In genomic region chr2:120344991-120345975, GRCh38 we compare ENCODE assay signal across 9 cellular contexts. TPM values are rescaled to one million over a fixed set of nuclear protein-coding genes. Genes with fewer than 3 reads are reported as not detected.
DNase-seq lines count a peak whose midpoint lies in the region; ATAC-seq and TF ChIP-seq lines count a peak whose summit lies in the region.
"Had no signal": no experiment of that assay in that cellular context is flagged by ENCODE, and none has a peak within 500 bp of the region (broad histone marks: within the 10 kb centered on the region; RNA-seq: fewer than 3 reads in every experiment).

No MANE protein-coding gene starts in this region.

- intact Hi-C loops in Right ventricle myocardium inferior (cut with DNase I), result loop anchor here (1.0 to 5.0 kb wide), 2 partner anchors 158 to 222 kb away; no protein-coding TSS in a partner anchor
- intact Hi-C loops in cardiac septum (cut with DNase I), result loop anchor here (5.0 to 10.0 kb wide), 2 partner anchors 92 to 730 kb away; no protein-coding TSS in a partner anchor

- H3K9me3 ChIP-seq in parathyroid adenoma (ENCODE audit: control insufficient read depth, low read length), result no peaks in the 10 kb centered on the region

- H3K9ac ChIP-seq in parathyroid adenoma, result no peak overlapping the region

- ATAC-seq in Right ventricle myocardium inferior (peak; percentile 8), GM21526 (IDR thresholded peaks at IDR 0.05; ENCODE audit: low FRiP score, unreplicated experiment) (no peak), HG03139 (IDR thresholded peaks at IDR 0.05; ENCODE audit: unreplicated experiment) (no peak)

- TF ChIP-seq CTCF in WI38 (IDR thresholded peaks at IDR 0.05; ENCODE audit: low read depth, low read length), result no peak
- no peak for TF ChIP-seq CTCF in fibroblast of villous mesenchyme (IDR thresholded peaks at IDR 0.05; ENCODE audit: insufficient read depth, low read depth, low read length)
- TF ChIP-seq CTCF in parathyroid adenoma (IDR thresholded peaks at IDR 0.05), result no peak

- peak overlapping the region; percentile 74 for H3K4me2 ChIP-seq in parathyroid adenoma (ENCODE audit: low read length)

- peak overlapping the region; percentile 74 for H2AFZ ChIP-seq in parathyroid adenoma

- peak overlapping the region; percentile 53 for H3K4me3 ChIP-seq in WI38 (ENCODE audit: low read depth, low read length)
- H3K4me3 ChIP-seq in fibroblast of villous mesenchyme (ENCODE audit: low read depth, low read length), result peak overlapping the region; percentile 35
- H3K4me3 ChIP-seq in parathyroid adenoma (ENCODE audit: low read depth, low read length), result peak overlapping the region; percentile 47

- no peaks in the 10 kb centered on the region for H3K79me2 ChIP-seq in parathyroid adenoma

- peaks cover 3% of the 10 kb centered on the region for H3K4me1 ChIP-seq in parathyroid adenoma

- DNase-seq in Right ventricle myocardium inferior (ENCODE audit: missing footprints), result peak; percentile 71
- no peak for DNase-seq in cardiac septum (ENCODE audit: low spot score)
- DNase-seq in fibroblast of villous mesenchyme (ENCODE audit: low read depth), result no peak
- DNase-seq in central memory CD4-positive, alpha-beta T cell, result no peak

- H3K27me3 ChIP-seq in parathyroid adenoma (ENCODE audit: control insufficient read depth, insufficient read depth, low read length), result no peaks in the 10 kb centered on the region

- H3K36me3 ChIP-seq in parathyroid adenoma (ENCODE audit: control insufficient read depth, insufficient read depth, low read length), result no peaks in the 10 kb centered on the region

- H3K27ac ChIP-seq in parathyroid adenoma, result peak overlapping the region; percentile 49
- H3K27ac ChIP-seq: epithelial cell of prostate had no signal

RNA-seq across cellular contexts. Expression of gene INHBB, which starts 0.7 kb away (rescaled TPM):
- 7.1 TPM for total RNA-seq in Right ventricle myocardium inferior
- total RNA-seq in cardiac septum, result 2.8 TPM
- under 0.01 TPM in 2 replicates for total RNA-seq in fibroblast of villous mesenchyme
